Comparison of ENCODE assay signal across 13 cellular contexts in the genomic region with DNA sequence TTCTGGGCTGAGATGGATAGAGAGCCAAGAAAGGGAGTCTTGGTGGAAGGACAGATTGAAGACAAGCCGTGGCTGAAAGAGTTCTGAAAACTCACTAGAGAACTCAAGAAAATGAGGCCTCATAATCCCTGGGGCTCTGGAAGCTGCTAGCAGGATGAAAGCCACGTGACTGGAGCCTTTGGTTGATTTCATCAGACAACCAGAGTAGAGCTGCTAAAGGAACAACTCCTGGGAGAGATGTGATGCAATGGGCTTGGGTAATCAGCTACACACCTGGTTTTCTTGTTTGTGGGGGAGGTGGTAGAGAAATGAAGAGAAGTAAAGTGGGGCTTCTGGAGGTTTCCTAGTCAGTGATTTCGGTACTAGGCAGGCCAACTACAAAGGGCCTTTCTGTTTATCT. TPM values are rescaled to one million over a fixed set of nuclear protein-coding genes. Genes with fewer than 3 reads are reported as not detected.
DNase-seq lines count a peak whose midpoint lies in the region; ATAC-seq and TF ChIP-seq lines count a peak whose summit lies in the region.
"Had no signal": no experiment of that assay in that cellular context is flagged by ENCODE, and none has a peak within 500 bp of the region (broad histone marks: within the 10 kb centered on the region; RNA-seq: fewer than 3 reads in every experiment).

No MANE protein-coding gene starts in this region.

- H3K9ac ChIP-seq in BLaER1 treated with 17β-estradiol and CSF1 and Interleukin-3, amounts not matched to agents 10 nM and 100 nM = peak overlapping the region in 7 of 11 experiments; percentile 7 to 61 (median 43); a peak in 7 of 22 replicates
- H3K9ac ChIP-seq in adipocyte (ENCODE audit: low read length) (peak overlapping the region; percentile 49), liver (ENCODE audit: low read depth in 1 of 2, low read length in 2 of 2) (no peak overlapping the region)

- ATAC-seq in omental fat pad (ENCODE audit: low FRiP score) = no peak
- ATAC-seq in stimulated activated naive B cell treated with anti-CD40 and anti-IgM and Interleukin-4, amounts not matched to agents 10 μg/mL and 1 μg/mL and 100 μg/mL, for 72 hours (replicated peaks) = no peak

- peaks cover 19 to 57% of the 10 kb centered on the region in 2 donors for H3K36me3 Mint-ChIP-seq in CD4-positive, alpha-beta memory T cell
- H3K36me3 Mint-ChIP-seq in stimulated activated naive B cell treated with anti-CD40 and anti-IgM and Interleukin-4, amounts not matched to agents 10 μg/mL and 1 μg/mL and 100 μg/mL, for 72 hours = peaks cover 35 to 41% of the 10 kb centered on the region in 2 donors

- CTCF ChIA-PET in CD4-positive, alpha-beta memory T cell (lab: Charles Lee; ENCODE audit: partially characterized antibody) = interaction anchor here (1.0 kb wide), 1 partner anchor 201 kb away, joined by 3 read pairs; no protein-coding TSS in a partner anchor

- no peak overlapping the region for H3K4me3 Mint-ChIP-seq in CD4-positive, alpha-beta memory T cell
- H3K4me3 Mint-ChIP-seq in stimulated activated naive B cell treated with anti-CD40 and anti-IgM and Interleukin-4, amounts not matched to agents 10 μg/mL and 1 μg/mL and 100 μg/mL, for 72 hours = no peak overlapping the region
- H3K4me3 Mint-ChIP-seq: central memory CD8-positive, alpha-beta T cell had no signal

- no peak overlapping the region for H3K4me3 ChIP-seq in BLaER1 treated with 17β-estradiol and CSF1 and Interleukin-3, amounts not matched to agents 10 nM and 100 nM
- H3K4me3 ChIP-seq in adipocyte (ENCODE audit: low read length) (peak overlapping the region; percentile 8), liver (ENCODE audit: low read depth in 1 of 3, low read length in 3 of 3) (no peak overlapping the region)
- H3K4me3 ChIP-seq in CD4-positive, alpha-beta memory T cell (ENCODE audit: low read length in 2 of 2) = no peak overlapping the region
- H3K4me3 ChIP-seq: left ventricle myocardium inferior, pancreas, tibial artery had no signal

- H3K27me3 Mint-ChIP-seq in CD4-positive, alpha-beta memory T cell = no peaks in the 10 kb centered on the region
- no peaks in the 10 kb centered on the region for H3K27me3 Mint-ChIP-seq in stimulated activated naive B cell treated with anti-CD40 and anti-IgM and Interleukin-4, amounts not matched to agents 10 μg/mL and 1 μg/mL and 100 μg/mL, for 72 hours
- H3K27me3 Mint-ChIP-seq: central memory CD8-positive, alpha-beta T cell had no signal

- intact Hi-C loops in CD4-positive, alpha-beta memory T cell (cut with micrococcal nuclease) = no loop called here

- peak; percentile 44 for DNase-seq in HuH-7.5 (ENCODE audit: low spot score)
- peak; percentile 82 for DNase-seq in adipocyte (ENCODE audit: low read depth)
- no peak for DNase-seq in CD4-positive, alpha-beta memory T cell
- DNase-seq in AG08395 (ENCODE audit: low spot score) = no peak
- DNase-seq in omental fat pad (ENCODE audit: low spot score) = no peak
- DNase-seq in stimulated activated naive B cell treated with anti-CD40 and anti-IgM and Interleukin-4, amounts not matched to agents 10 μg/mL and 1 μg/mL and 100 μg/mL, for 72 hours = no peak
- DNase-seq: left ventricle myocardium inferior, NCI-H1417, tibial artery had no signal

- H4K20me1 ChIP-seq in BLaER1 treated with 17β-estradiol and CSF1 and Interleukin-3, amounts not matched to agents 10 nM and 100 nM = peaks cover 0 to 18% (median 6%) of the 10 kb centered on the region in 11 experiments; a peak in 11 of 22 replicates

- no peaks in the 10 kb centered on the region for H3K4me1 Mint-ChIP-seq in CD4-positive, alpha-beta memory T cell
- H3K4me1 Mint-ChIP-seq in stimulated activated naive B cell treated with anti-CD40 and anti-IgM and Interleukin-4, amounts not matched to agents 10 μg/mL and 1 μg/mL and 100 μg/mL, for 72 hours = no peaks in the 10 kb centered on the region
- H3K4me1 Mint-ChIP-seq: central memory CD8-positive, alpha-beta T cell had no signal

- no peaks in the 10 kb centered on the region for H3K9me3 Mint-ChIP-seq in CD4-positive, alpha-beta memory T cell
- H3K9me3 Mint-ChIP-seq in stimulated activated naive B cell treated with anti-CD40 and anti-IgM and Interleukin-4, amounts not matched to agents 10 μg/mL and 1 μg/mL and 100 μg/mL, for 72 hours = no peaks in the 10 kb centered on the region
- H3K9me3 Mint-ChIP-seq: central memory CD8-positive, alpha-beta T cell had no signal

- POLR2A ChIA-PET in CD4-positive, alpha-beta memory T cell (lab: Charles Lee; ENCODE audit: partially characterized antibody) = interaction anchor here (1.2 kb wide), 1 partner anchor 12 kb away, joined by 3 read pairs; no protein-coding TSS in a partner anchor

- H3K4me1 ChIP-seq in BLaER1 treated with 17β-estradiol and CSF1 and Interleukin-3, amounts not matched to agents 10 nM and 100 nM = peaks cover 0 to 21% (median 13%) of the 10 kb centered on the region in 10 experiments; a peak in 13 of 20 replicates
- peaks cover 16% of the 10 kb centered on the region for H3K4me1 ChIP-seq in adipocyte (ENCODE audit: control insufficient read depth, insufficient read depth, low read length)
- H3K4me1 ChIP-seq in liver (ENCODE audit: control insufficient read depth in 4 of 4, insufficient read depth in 4 of 4, low read length in 3 of 4) = peaks cover 0 to 5% (median 0%) of the 10 kb centered on the region in 4 donors
- no peaks in the 10 kb centered on the region for H3K4me1 ChIP-seq in CD4-positive, alpha-beta memory T cell (ENCODE audit: insufficient read depth, low read length)
- H3K4me1 ChIP-seq: left ventricle myocardium inferior had no signal

- peaks cover 93 to 100% (median 98%) of the 10 kb centered on the region in 11 experiments for H3K36me3 ChIP-seq in BLaER1 treated with 17β-estradiol and CSF1 and Interleukin-3, amounts not matched to agents 10 nM and 100 nM
- peaks cover 76% of the 10 kb centered on the region for H3K36me3 ChIP-seq in adipocyte (ENCODE audit: control insufficient read depth, insufficient read depth, low read length, severe bottlenecking)
- peaks cover 5 to 25% (median 17%) of the 10 kb centered on the region in 4 donors for H3K36me3 ChIP-seq in liver (ENCODE audit: control insufficient read depth in 4 of 4, insufficient read depth in 3 of 4, low read depth in 1 of 4, low read length in 3 of 4)
- peaks cover 27% of the 10 kb centered on the region for H3K36me3 ChIP-seq in CD4-positive, alpha-beta memory T cell (ENCODE audit: insufficient read depth, low read length)

- TF ChIP-seq RAD21 in liver (IDR thresholded peaks at IDR 0.05) = peak; percentile 16 to 20

- no peak for TF ChIP-seq CTCF in liver (IDR thresholded peaks at IDR 0.05; ENCODE audit: low read depth, low read length, missing input control)
- TF ChIP-seq CTCF in omental fat pad (IDR thresholded peaks at IDR 0.05) = no peak

- 69% methylated on average over 3 of the region's 3 CpGs for WGBS in liver

- H3K27me3 ChIP-seq in BLaER1 treated with 17β-estradiol and CSF1 and Interleukin-3, amounts not matched to agents 10 nM and 100 nM = no peaks in the 10 kb centered on the region
- H3K27me3 ChIP-seq in adipocyte (replicated peaks; ENCODE audit: control insufficient read depth, insufficient read depth, low read length) (no peaks in the 10 kb centered on the region), liver (ENCODE audit: control insufficient read depth in 4 of 4, insufficient read depth in 4 of 4, low read length in 3 of 4) (no peaks in the 10 kb centered on the region)
- no peaks in the 10 kb centered on the region for H3K27me3 ChIP-seq in CD4-positive, alpha-beta memory T cell (ENCODE audit: insufficient read depth, low read length)
- H3K27me3 ChIP-seq: pancreas, tibial artery had no signal

- H3K4me2 ChIP-seq in BLaER1 treated with 17β-estradiol and CSF1 and Interleukin-3, amounts not matched to agents 10 nM and 100 nM = peak overlapping the region in 9 of 11 experiments; percentile 4 to 63 (median 37); a peak in 14 of 22 replicates

- peak overlapping the region in 3 of 7 donors; percentile 46 to 72 (median 59) for H3K27ac Mint-ChIP-seq in CD4-positive, alpha-beta memory T cell
- H3K27ac Mint-ChIP-seq in stimulated activated naive B cell treated with anti-CD40 and anti-IgM and Interleukin-4, amounts not matched to agents 10 μg/mL and 1 μg/mL and 100 μg/mL, for 72 hours = no peak overlapping the region

- peak overlapping the region in 7 of 11 experiments; percentile 5 to 77 (median 70); a peak in 12 of 22 replicates for H3K27ac ChIP-seq in BLaER1 treated with 17β-estradiol and CSF1 and Interleukin-3, amounts not matched to agents 10 nM and 100 nM
- peak overlapping the region in 1 of 2 donors; percentile 54 for H3K27ac ChIP-seq in liver (ENCODE audit: low read depth in 1 of 2, low read length in 2 of 2)
- H3K27ac ChIP-seq in CD4-positive, alpha-beta memory T cell (ENCODE audit: low read depth, low read length) = no peak overlapping the region
- H3K27ac ChIP-seq: left ventricle myocardium inferior, pancreas, tibial artery had no signal

- H3K9me3 ChIP-seq in BLaER1 treated with 17β-estradiol and CSF1 and Interleukin-3, amounts not matched to agents 10 nM and 100 nM (replicated peaks in 1 of 11) = no peaks in the 10 kb centered on the region
- no peaks in the 10 kb centered on the region for H3K9me3 ChIP-seq in adipocyte (ENCODE audit: control insufficient read depth, low read length)
- H3K9me3 ChIP-seq in liver (ENCODE audit: control insufficient read depth in 4 of 4, low read length in 3 of 4) = no peaks in the 10 kb centered on the region
- no peaks in the 10 kb centered on the region for H3K9me3 ChIP-seq in CD4-positive, alpha-beta memory T cell (ENCODE audit: control insufficient read depth in 1 of 2, low read length in 2 of 2)
- H3K9me3 ChIP-seq: left ventricle myocardium inferior, pancreas, tibial artery had no signal

TF ChIP-seq in liver, 16 proteins besides CTCF, POLR2A, EP300 and RAD21 (continues in another document):
- TF ChIP-seq SP1 (IDR thresholded peaks at IDR 0.05) = no peak
- TF ChIP-seq, protein P1, sequence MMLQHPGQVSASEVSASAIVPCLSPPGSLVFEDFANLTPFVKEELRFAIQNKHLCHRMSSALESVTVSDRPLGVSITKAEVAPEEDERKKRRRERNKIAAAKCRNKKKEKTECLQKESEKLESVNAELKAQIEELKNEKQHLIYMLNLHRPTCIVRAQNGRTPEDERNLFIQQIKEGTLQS (IDR thresholded peaks at IDR 0.05) = peak; percentile 89
- no peak for TF ChIP-seq FOXA2 (IDR thresholded peaks at IDR 0.05)
- TF ChIP-seq TAF1 (conservative IDR thresholded peaks at IDR 0.05) = no peak

RNA-seq across cellular contexts. Expression of gene CSRNP2, which starts 13.4 kb away (rescaled TPM):
- total RNA-seq in liver (1 to 10 TPM; 4.4 to 8.4 TPM), omental fat pad (10 to 100 TPM; 25.5 to 30.8 (median 27.1) TPM)
- polyA plus RNA-seq in liver = 1 to 10 TPM; 2.0 to 3.5 TPM
- total RNA-seq in CD4-positive, alpha-beta memory T cell = 10 to 100 TPM; 34.1 to 35.0 TPM
- 1 to 10 TPM; 4.6 to 6.3 TPM for polyA plus RNA-seq in CD4-positive, alpha-beta memory T cell

RNA-seq across cellular contexts. Expression of gene LETMD1, which starts 21.9 kb away (rescaled TPM):
- total RNA-seq in liver (10 to 100 TPM; 24.5 to 41.0 TPM), omental fat pad (10 to 100 TPM; 38.9 to 68.4 (median 60.5) TPM)
- 10 to 100 TPM; 17.6 to 20.6 TPM for polyA plus RNA-seq in liver
- 10 to 100 TPM; 83.7 to 93.3 TPM for total RNA-seq in CD4-positive, alpha-beta memory T cell
- 10 to 100 TPM; 32.6 to 36.6 TPM for polyA plus RNA-seq in CD4-positive, alpha-beta memory T cell

RNA-seq across cellular contexts. Expression of gene SLC11A2, which starts 43.8 kb away (rescaled TPM):
- total RNA-seq in liver (100 to 1,000 TPM in 1 of 2 donors, 10 to 100 TPM in 1; 80.1 to 108 TPM), omental fat pad (10 to 100 TPM; 39.6 to 59.6 (median 50.7) TPM)
- polyA plus RNA-seq in liver = 10 to 100 TPM; 15.2 to 24.2 TPM
- 10 to 100 TPM; 55.1 to 62.7 TPM for total RNA-seq in CD4-positive, alpha-beta memory T cell
- polyA plus RNA-seq in CD4-positive, alpha-beta memory T cell = 10 to 100 TPM in 1 of 2 donors, 1 to 10 TPM in 1; 7.4 to 18.9 TPM

Comparison
In these comparisons a context has a peak if more than half of its experiments do, and no peak if none do; other contexts are left out.
1. H3K9ac ChIP-seq: peak in BLaER1 treated with 17β-estradiol and CSF1 and Interleukin-3, amounts not matched to agents 10 nM and 100 nM (7 of 11) and adipocyte (single experiment); none in liver (0 of 2).
2. DNase-seq: peak in HuH-7.5 (single experiment) and adipocyte (single experiment); none in CD4-positive, alpha-beta memory T cell (0 of 5), AG08395 (single experiment), omental fat pad (single experiment) and stimulated activated naive B cell treated with anti-CD40 and anti-IgM and Interleukin-4, amounts not matched to agents 10 μg/mL and 1 μg/mL and 100 μg/mL, for 72 hours (single experiment).